In the genomic region with DNA sequence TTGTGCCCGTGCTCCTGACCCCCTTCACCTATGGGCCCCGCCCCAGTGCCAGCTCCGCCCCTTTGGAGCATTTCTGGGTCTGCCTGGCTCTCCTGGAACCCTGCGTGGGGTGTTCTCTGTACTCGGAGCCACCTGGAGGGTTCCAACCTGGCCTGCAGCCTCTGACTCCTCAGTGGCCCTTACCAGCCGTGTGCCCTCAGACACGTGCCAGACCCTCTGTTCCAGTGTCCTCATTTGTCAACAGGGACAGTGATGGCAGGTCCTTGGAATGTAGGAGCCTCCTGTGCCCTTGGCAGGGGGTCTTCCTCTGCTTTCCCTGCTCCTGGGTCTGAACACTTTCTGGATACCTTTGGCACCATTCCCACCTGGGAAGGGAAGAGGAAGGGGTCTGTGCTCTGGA, we compare ENCODE assay signal across 1 cellular context.
TF ChIP-seq lines count a peak whose summit lies in the region.

No MANE protein-coding gene starts in this region.

TF ChIP-seq in GM23338, 12 proteins besides CTCF, POLR2A, EP300 and RAD21 (continued from another document):
- TF ChIP-seq, protein P1, sequence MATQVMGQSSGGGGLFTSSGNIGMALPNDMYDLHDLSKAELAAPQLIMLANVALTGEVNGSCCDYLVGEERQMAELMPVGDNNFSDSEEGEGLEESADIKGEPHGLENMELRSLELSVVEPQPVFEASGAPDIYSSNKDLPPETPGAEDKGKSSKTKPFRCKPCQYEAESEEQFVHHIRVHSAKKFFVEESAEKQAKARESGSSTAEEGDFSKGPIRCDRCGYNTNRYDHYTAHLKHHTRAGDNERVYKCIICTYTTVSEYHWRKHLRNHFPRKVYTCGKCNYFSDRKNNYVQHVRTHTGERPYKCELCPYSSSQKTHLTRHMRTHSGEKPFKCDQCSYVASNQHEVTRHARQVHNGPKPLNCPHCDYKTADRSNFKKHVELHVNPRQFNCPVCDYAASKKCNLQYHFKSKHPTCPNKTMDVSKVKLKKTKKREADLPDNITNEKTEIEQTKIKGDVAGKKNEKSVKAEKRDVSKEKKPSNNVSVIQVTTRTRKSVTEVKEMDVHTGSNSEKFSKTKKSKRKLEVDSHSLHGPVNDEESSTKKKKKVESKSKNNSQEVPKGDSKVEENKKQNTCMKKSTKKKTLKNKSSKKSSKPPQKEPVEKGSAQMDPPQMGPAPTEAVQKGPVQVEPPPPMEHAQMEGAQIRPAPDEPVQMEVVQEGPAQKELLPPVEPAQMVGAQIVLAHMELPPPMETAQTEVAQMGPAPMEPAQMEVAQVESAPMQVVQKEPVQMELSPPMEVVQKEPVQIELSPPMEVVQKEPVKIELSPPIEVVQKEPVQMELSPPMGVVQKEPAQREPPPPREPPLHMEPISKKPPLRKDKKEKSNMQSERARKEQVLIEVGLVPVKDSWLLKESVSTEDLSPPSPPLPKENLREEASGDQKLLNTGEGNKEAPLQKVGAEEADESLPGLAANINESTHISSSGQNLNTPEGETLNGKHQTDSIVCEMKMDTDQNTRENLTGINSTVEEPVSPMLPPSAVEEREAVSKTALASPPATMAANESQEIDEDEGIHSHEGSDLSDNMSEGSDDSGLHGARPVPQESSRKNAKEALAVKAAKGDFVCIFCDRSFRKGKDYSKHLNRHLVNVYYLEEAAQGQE (IDR thresholded peaks at IDR 0.05; ENCODE audit: unreplicated experiment) = no peak
- TF ChIP-seq JUNB (IDR thresholded peaks at IDR 0.05; ENCODE audit: unreplicated experiment) (no peak), EZH2 (IDR thresholded peaks at IDR 0.05; ENCODE audit: low read depth, unreplicated experiment) (no peak), ZNF114 (CRISPR knock-in tag; IDR thresholded peaks at IDR 0.05) (no peak)
